ENCODE assay signal across 18 cellular contexts in genomic region chr2:33059452-33060156, GRCh38.
DNase-seq lines count a peak whose midpoint lies in the region; ATAC-seq and TF ChIP-seq lines count a peak whose summit lies in the region.
"Had no signal": no experiment of that assay in that cellular context is flagged by ENCODE, and none has a peak within 500 bp of the region (broad histone marks: within the 10 kb centered on the region; RNA-seq: fewer than 3 reads in every experiment).

No MANE protein-coding gene starts in this region.

- intact Hi-C loops in Right ventricle myocardium inferior (cut with DNase I) (no loop called here), cardiac septum (cut with DNase I) (no loop called here), heart left ventricle (cut with DNase I) (no loop called here)

- H3K9me3 Mint-ChIP-seq in activated T-helper 17 cell treated with anti-CD3 and anti-CD28 coated beads, Interleukin-2, amount 50 U/mL, for 72 hours: no peaks in the 10 kb centered on the region

- peak overlapping the region; percentile 60 for H2AFZ ChIP-seq in osteoblast (ENCODE audit: low read length)

- H3K4me2 ChIP-seq in osteoblast (ENCODE audit: insufficient read depth, low read length): peak overlapping the region; percentile 16

- no peak for TF ChIP-seq POLR2A in heart left ventricle (IDR thresholded peaks at IDR 0.05)

- no peaks in the 10 kb centered on the region for H3K79me2 ChIP-seq in osteoblast (ENCODE audit: insufficient read depth, low read length)

- TF ChIP-seq CTCF in heart left ventricle (IDR thresholded peaks at IDR 0.05) (no peak), osteoblast (IDR thresholded peaks at IDR 0.05; ENCODE audit: extremely low read depth, low read depth, low read length) (no peak), RWPE1 (conservative IDR thresholded peaks at IDR 0.05; ENCODE audit: low read depth) (no peak)

- H3K36me3 Mint-ChIP-seq in activated T-helper 17 cell treated with anti-CD3 and anti-CD28 coated beads, Interleukin-2, amount 50 U/mL, for 72 hours (ENCODE audit: low read depth): no peaks in the 10 kb centered on the region
- H3K36me3 Mint-ChIP-seq: CD4-positive, alpha-beta memory T cell had no signal

- H3K27me3 ChIP-seq in heart left ventricle (no peaks in the 10 kb centered on the region), osteoblast (ENCODE audit: insufficient read depth, low read length) (no peaks in the 10 kb centered on the region)
- H3K27me3 ChIP-seq: Peyer's patch, upper lobe of left lung had no signal

- CTCF ChIA-PET in RWPE1 (lab: Yijun Ruan, JAX): interaction anchor here (0.5 kb wide), 1 partner anchor 140 kb away, joined by 3 read pairs; no protein-coding TSS in a partner anchor

- no peak overlapping the region for H3K27ac Mint-ChIP-seq in activated T-helper 17 cell treated with anti-CD3 and anti-CD28 coated beads, Interleukin-2, amount 50 U/mL, for 72 hours
- H3K27ac Mint-ChIP-seq: CD4-positive, alpha-beta memory T cell; T-helper 17 cell had no signal

- ATAC-seq in Right ventricle myocardium inferior (peak; percentile 70), heart left ventricle (peak; percentile 73 to 87 (median 86)), HG03159 (IDR thresholded peaks at IDR 0.05; ENCODE audit: unreplicated experiment) (no peak)
- ATAC-seq in activated T-helper 17 cell treated with anti-CD3 and anti-CD28 coated beads, Interleukin-2, amount 50 U/mL, for 72 hours (replicated peaks): no peak
- ATAC-seq: T-helper 17 cell had no signal

- H4K20me1 ChIP-seq in osteoblast (ENCODE audit: insufficient read depth, low read length): no peaks in the 10 kb centered on the region

- H3K4me3 Mint-ChIP-seq in activated T-helper 17 cell treated with anti-CD3 and anti-CD28 coated beads, Interleukin-2, amount 50 U/mL, for 72 hours: no peak overlapping the region
- H3K4me3 Mint-ChIP-seq: CD4-positive, alpha-beta memory T cell; T-helper 17 cell had no signal

- peaks cover 0 to 13% (median 3%) of the 10 kb centered on the region in 12 donors for H3K4me1 ChIP-seq in heart left ventricle
- peaks cover 20% of the 10 kb centered on the region for H3K4me1 ChIP-seq in osteoblast (ENCODE audit: insufficient read depth, low read length)
- H3K4me1 ChIP-seq: Peyer's patch, upper lobe of left lung had no signal

- H3K36me3 ChIP-seq in heart left ventricle: no peaks in the 10 kb centered on the region
- no peaks in the 10 kb centered on the region for H3K36me3 ChIP-seq in osteoblast (ENCODE audit: insufficient read depth, low read length)
- H3K36me3 ChIP-seq: Peyer's patch, upper lobe of left lung had no signal

- no peak for DNase-seq in Right ventricle myocardium inferior (ENCODE audit: missing footprints)
- no peak for DNase-seq in cardiac septum (ENCODE audit: low spot score)
- no peak for DNase-seq in heart left ventricle
- peak; percentile 65 for DNase-seq in osteoblast (ENCODE audit: insufficient read length, low spot score, missing footprints)
- no peak for DNase-seq in RWPE1 (ENCODE audit: low spot score)
- DNase-seq in MV-4-11 (lab: John Stamatoyannopoulos, UW): no peak
- DNase-seq: activated CD4-positive, alpha-beta T cell treated with anti-CD3 and anti-CD28 coated beads for 4 hours; activated T-cell treated with anti-CD3 and anti-CD28 coated beads, Interleukin-2, amount 50 U/mL, for 1 hour; CD4-positive, alpha-beta memory T cell; cortex of kidney; mesendoderm; NCI-H146; NCI-H510A; Peyer's patch; T-helper 17 cell; upper lobe of left lung had no signal

- WGBS in heart left ventricle, 4 donors: 59 to 70% (median 60%) methylated on average over 3 of the region's 3 CpGs

- peaks cover 15% of the 10 kb centered on the region for H3K27me3 Mint-ChIP-seq in activated T-helper 17 cell treated with anti-CD3 and anti-CD28 coated beads, Interleukin-2, amount 50 U/mL, for 72 hours

- POLR2A ChIA-PET in RWPE1 (lab: Yijun Ruan, JAX; ENCODE audit: low non-redundant PET): no interaction called here

- H3K4me1 Mint-ChIP-seq in activated T-helper 17 cell treated with anti-CD3 and anti-CD28 coated beads, Interleukin-2, amount 50 U/mL, for 72 hours: no peaks in the 10 kb centered on the region
- H3K4me1 Mint-ChIP-seq: CD4-positive, alpha-beta memory T cell; T-helper 17 cell had no signal

- H3K4me3 ChIP-seq in heart left ventricle (peak overlapping the region in 4 of 12 donors; percentile 14 to 36 (median 22)), osteoblast (ENCODE audit: insufficient read depth, low read length) (no peak overlapping the region)
- H3K4me3 ChIP-seq: Peyer's patch, upper lobe of left lung had no signal

- H3K9me3 ChIP-seq in heart left ventricle: peaks cover 0 to 8% (median 0%) of the 10 kb centered on the region in 12 donors
- no peaks in the 10 kb centered on the region for H3K9me3 ChIP-seq in osteoblast (ENCODE audit: low read depth, low read length)
- H3K9me3 ChIP-seq: Peyer's patch, upper lobe of left lung had no signal

- peak overlapping the region; percentile 31 to 84 (median 74) for H3K27ac ChIP-seq in heart left ventricle
- no peak overlapping the region for H3K27ac ChIP-seq in osteoblast (ENCODE audit: low read depth, low read length)
- H3K27ac ChIP-seq in RWPE1: no peak overlapping the region
- H3K27ac ChIP-seq: upper lobe of left lung had no signal

Comparison
In these comparisons a context has a peak if more than half of its experiments do, and no peak if none do; other contexts are left out.
1. ATAC-seq: peak in Right ventricle myocardium inferior (single experiment) and heart left ventricle (4 of 4); none in HG03159 (single experiment) and activated T-helper 17 cell treated with anti-CD3 and anti-CD28 coated beads, Interleukin-2, amount 50 U/mL, for 72 hours (single experiment).
2. H3K27ac ChIP-seq: peak in heart left ventricle (12 of 12); none in osteoblast (single experiment) and RWPE1 (single experiment).